ENCODE assay signal across 21 cellular contexts in genomic region chr6:2708456-2708855, GRCh38.
"Had no signal": no experiment of that assay in that cellular context is flagged by ENCODE, and none has a peak within 500 bp of the region (broad histone marks: within the 10 kb centered on the region; RNA-seq: fewer than 3 reads in every experiment).

No MANE protein-coding gene starts in this region.

- H3K4me3 ChIP-seq: body of pancreas, coronary artery, gastroesophageal sphincter, ovary, prostate gland, right atrium auricular region, SJSA1, skin epidermis, stomach had no signal

- H3K27ac ChIP-seq: body of pancreas, coronary artery, epithelial cell of prostate, gastroesophageal sphincter, ovary, prostate gland, right atrium auricular region, SJSA1, skin epidermis, stomach had no signal

- H3K27me3 ChIP-seq: body of pancreas, gastroesophageal sphincter, ovary, right atrium auricular region, SJSA1, stomach had no signal

- H3K4me1 ChIP-seq: body of pancreas, prostate gland, stomach had no signal

- H3K36me3 ChIP-seq: gastroesophageal sphincter, ovary, prostate gland, right atrium auricular region, SJSA1, stomach had no signal

- ATAC-seq: activated CD4-positive, alpha-beta T cell treated with anti-CD3 and anti-CD28 coated beads for 36 hours; body of pancreas; gastroesophageal sphincter; natural killer cell treated with Interleukin-12 subunit alpha and Interleukin-12 subunit beta and Interleukin-15 and Interleukin-18, amount 100 ng/mL, for 72 hours; stimulated activated memory B cell treated with anti-CD40 and anti-IgM and Interleukin-4, amounts not matched to agents 10 μg/mL and 1 μg/mL and 100 μg/mL, for 72 hours had no signal

- DNase-seq: activated B cell treated with CpG ODN at 0.5 μM for 24 hours; activated CD4-positive, alpha-beta T cell treated with anti-CD3 and anti-CD28 coated beads for 36 hours; activated CD4-positive, alpha-beta T cell treated with anti-CD3 and anti-CD28 coated beads, Interleukin-2, amount 50 U/mL, for 48 hours; activated naive CD4-positive, alpha-beta T cell treated with Interleukin-2 at 50 U/mL for 16 hours; activated naive CD8-positive, alpha-beta T cell treated with anti-CD3 and anti-CD28 coated beads, Interleukin-2, amount 10 ng/mL, durations not matched to agents 7 days and 5 days; activated T-cell treated with anti-CD3 and anti-CD28 coated beads, Interleukin-2, amount 50 U/mL, for 48 hours; body of pancreas; head of caudate nucleus; islet precursor cell; left cardiac atrium; ovary; stomach had no signal

- H3K9me3 ChIP-seq: gastroesophageal sphincter, ovary, prostate gland, right atrium auricular region had no signal
